Comparison of ENCODE assay signal across 1 cellular context in genomic region chr1:156901966-156902922, GRCh38.
A peak's percentile ranks its signal among the peaks of the same experiment; 100 is the strongest.
TF ChIP-seq lines count a peak whose summit lies in the region.

No MANE protein-coding gene starts in this region.

TF ChIP-seq in H1, 55 proteins besides CTCF, POLR2A, EP300 and RAD21:
- TF ChIP-seq SUZ12 (IDR thresholded peaks at IDR 0.05; ENCODE audit: low read length) (0 out of 2 replicates have a peak, but pooled peaks have one; percentile 22), POU5F1 (IDR thresholded peaks at IDR 0.05; ENCODE audit: low read depth, low read length) (no peak)
